8 cellular contexts compared by ENCODE assay signal in the genomic region with DNA sequence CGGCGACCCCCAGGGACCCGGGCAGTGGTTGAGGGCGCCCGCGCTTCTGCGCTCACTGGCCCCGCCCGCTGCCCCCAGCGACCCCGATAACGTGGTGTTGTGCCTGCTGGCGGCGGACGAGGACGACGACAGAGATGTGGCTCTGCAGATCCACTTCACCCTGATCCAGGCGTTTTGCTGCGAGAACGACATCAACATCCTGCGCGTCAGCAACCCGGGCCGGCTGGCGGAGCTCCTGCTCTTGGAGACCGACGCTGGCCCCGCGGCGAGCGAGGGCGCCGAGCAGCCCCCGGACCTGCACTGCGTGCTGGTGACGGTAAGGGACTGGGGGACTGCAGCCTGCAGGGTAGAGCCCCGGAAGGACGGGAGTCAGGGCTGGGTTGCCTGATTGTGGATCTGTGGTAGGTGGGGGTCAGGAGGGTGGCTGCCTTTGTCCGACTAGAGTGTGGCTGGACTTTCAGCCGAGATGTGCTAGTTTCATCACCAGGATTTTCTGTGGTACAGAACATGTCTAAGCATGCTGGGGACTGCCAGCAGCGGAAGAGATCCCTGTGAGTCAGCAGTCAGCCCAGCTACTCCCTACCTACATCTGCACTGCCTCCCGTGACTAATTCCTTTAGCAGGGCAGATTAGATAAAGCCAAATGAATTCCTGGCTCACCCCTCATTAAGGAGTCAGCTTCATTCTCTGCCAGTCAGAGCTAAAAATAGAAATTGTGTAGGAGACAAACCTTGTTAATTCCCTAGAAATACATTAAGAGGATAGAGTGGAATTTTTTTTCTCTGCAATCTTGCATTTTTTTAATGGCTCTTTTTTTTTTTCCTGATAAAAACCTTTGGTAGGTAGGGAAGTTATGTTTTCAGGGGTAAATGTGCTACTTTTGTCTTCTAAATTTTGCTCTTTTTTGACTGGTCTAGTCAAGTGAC. TPM values are rescaled to one million over a fixed set of nuclear protein-coding genes. Genes with fewer than 3 reads are reported as not detected.
A peak's percentile ranks its signal among the peaks of the same experiment; 100 is the strongest.
DNase-seq lines count a peak whose midpoint lies in the region; ATAC-seq and TF ChIP-seq lines count a peak whose summit lies in the region.

No MANE protein-coding gene starts in this region.

- H3K4me3 Mint-ChIP-seq in activated CD4-positive, alpha-beta T cell treated with anti-CD3 and anti-CD28 coated beads for 36 hours = peak overlapping the region; percentile 81

- ATAC-seq in GM19025 (IDR thresholded peaks at IDR 0.05; ENCODE audit: low read depth, unreplicated experiment) (peak; percentile 16), HG03342 (IDR thresholded peaks at IDR 0.05; ENCODE audit: unreplicated experiment) (peak; percentile 22), left colon (peak; percentile 52)
- ATAC-seq in activated CD4-positive, alpha-beta T cell treated with anti-CD3 and anti-CD28 coated beads for 36 hours = peak; percentile 37

- CTCF ChIA-PET in activated CD4-positive, alpha-beta T cell treated with anti-CD3 and anti-CD28 coated beads for 36 hours (lab: Charles Lee) = interaction anchor here (0.7 to 5.0 kb wide), 4 partner anchors 15 to 129 kb away, joined by 3 to 27 read pairs (median 8); no protein-coding TSS in a partner anchor

- peaks cover 49% of the 10 kb centered on the region for H3K4me1 Mint-ChIP-seq in activated CD4-positive, alpha-beta T cell treated with anti-CD3 and anti-CD28 coated beads for 36 hours

- intact Hi-C loops in activated CD4-positive, alpha-beta T cell treated with anti-CD3 and anti-CD28 coated beads for 36 hours (cut with DNase I, micrococcal nuclease) = loop anchor here (1.0 to 10.0 kb wide), 10 partner anchors 14 to 808 kb away; a partner anchor contains a TSS
- intact Hi-C loops in left colon (cut with DNase I, micrococcal nuclease) = loop anchor here in 1 of 2 donors (5.0 kb wide), 1 partner anchor 76 kb away; no protein-coding TSS in a partner anchor

- H3K27ac ChIP-seq in coronary artery = peak overlapping the region; percentile 99

- peak; percentile 69 for DNase-seq in Ammon's horn (ENCODE audit: low spot score)
- peak; percentile 97 for DNase-seq in NCI-H460 (ENCODE audit: extremely low read depth, low read depth)
- DNase-seq in activated CD4-positive, alpha-beta T cell treated with anti-CD3 and anti-CD28 coated beads for 36 hours = peak; percentile 77
- peak; percentile 92 for DNase-seq in coronary artery (ENCODE audit: low spot score)
- peak; percentile 77 to 85 for DNase-seq in left colon
- DNase-seq in stimulated activated CD4-positive, alpha-beta T cell treated with anti-CD3 and anti-CD28 coated beads, Interleukin-2, amount 100 ng/mL, for 24 hours = peak; percentile 61 to 62

- peaks cover 30% of the 10 kb centered on the region for H3K36me3 Mint-ChIP-seq in activated CD4-positive, alpha-beta T cell treated with anti-CD3 and anti-CD28 coated beads for 36 hours (ENCODE audit: low read depth)

- no peaks in the 10 kb centered on the region for H3K27me3 Mint-ChIP-seq in activated CD4-positive, alpha-beta T cell treated with anti-CD3 and anti-CD28 coated beads for 36 hours

- H3K4me3 ChIP-seq in coronary artery = peak overlapping the region; percentile 95

- H3K9me3 Mint-ChIP-seq in activated CD4-positive, alpha-beta T cell treated with anti-CD3 and anti-CD28 coated beads for 36 hours (ENCODE audit: low read depth) = no peaks in the 10 kb centered on the region

- H3K27ac Mint-ChIP-seq in activated CD4-positive, alpha-beta T cell treated with anti-CD3 and anti-CD28 coated beads for 36 hours = peak overlapping the region; percentile 94

- POLR2A ChIA-PET in activated CD4-positive, alpha-beta T cell treated with anti-CD3 and anti-CD28 coated beads for 36 hours (lab: Charles Lee) = interaction anchor here (0.7 to 1.1 kb wide), 6 partner anchors 14 to 113 kb away, joined by 3 to 8 read pairs (median 4); no protein-coding TSS in a partner anchor

- no peak for TF ChIP-seq CTCF in coronary artery (IDR thresholded peaks at IDR 0.05)

RNA-seq across cellular contexts. Expression of a gene that starts 1.5 kb away (rescaled TPM):
- total RNA-seq in NCI-H460 (2014; rRNA removed; shearing (Covaris generic)) = 124 and 137 TPM in 2 replicates
- 48.2 and 53.2 TPM in 2 replicates for polyA plus RNA-seq in NCI-H460 (2014; cell fraction: nucleus; rRNA removed)
- 10 to 100 TPM; 20.5 to 26.7 TPM for total RNA-seq in activated CD4-positive, alpha-beta T cell treated with anti-CD3 and anti-CD28 coated beads for 36 hours
- total RNA-seq in left colon = 10 to 100 TPM; 43.4 to 49.7 TPM

Comparison
In these comparisons a context has a peak if more than half of its experiments do, and no peak if none do; other contexts are left out.
1. Peak in every context shown above with its lines: DNase-seq, ATAC-seq, H3K4me3 ChIP-seq and H3K27ac ChIP-seq.